ENCODE assay signal across 17 cellular contexts in the genomic region with DNA sequence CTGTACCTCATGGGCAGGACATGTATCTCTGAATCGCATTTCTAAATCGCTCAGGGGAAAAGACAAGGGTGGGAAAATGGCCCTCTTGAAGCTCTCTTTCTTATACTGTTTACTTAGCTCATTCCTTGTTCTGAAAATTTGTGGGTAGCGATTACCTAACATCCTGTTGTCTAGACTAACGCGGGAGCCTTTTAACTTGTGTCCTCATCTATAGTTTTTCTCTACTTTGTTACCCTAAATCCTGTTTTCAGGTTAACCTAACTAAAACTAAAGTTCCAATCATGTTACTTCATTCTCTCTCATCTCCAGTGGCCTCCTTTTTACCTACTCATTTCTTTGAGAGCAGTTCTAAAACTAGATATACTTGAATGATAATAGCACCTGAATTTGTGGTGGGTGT. TPM values are rescaled to one million over a fixed set of nuclear protein-coding genes. Genes with fewer than 3 reads are reported as not detected.
DNase-seq lines count a peak whose midpoint lies in the region; ATAC-seq, FAIRE-seq and TF ChIP-seq lines count a peak whose summit lies in the region.
"Had no signal": no experiment of that assay in that cellular context is flagged by ENCODE, and none has a peak within 500 bp of the region (broad histone marks: within the 10 kb centered on the region; RNA-seq: fewer than 3 reads in every experiment).

No MANE protein-coding gene starts in this region.

- ATAC-seq in stimulated activated naive CD8-positive, alpha-beta T cell treated with anti-CD3 and anti-CD28 coated beads, Interleukin-15, Interleukin-2, amounts not matched to agents 100 U/mL and 50 U/mL, for 24 hours = no peak
- no peak for ATAC-seq in body of pancreas
- ATAC-seq: gastroesophageal sphincter, Panc1 had no signal

- no peaks in the 10 kb centered on the region for H3K4me1 ChIP-seq in body of pancreas

- no peak overlapping the region for H3K27ac ChIP-seq in body of pancreas
- H3K27ac ChIP-seq: dorsolateral prefrontal cortex, gastroesophageal sphincter, KMS-11 had no signal

- TF ChIP-seq CTCF in epithelial cell of esophagus (IDR thresholded peaks at IDR 0.05; ENCODE audit: insufficient read depth, low read depth, low read length, missing control alignments) (no peak), body of pancreas (IDR thresholded peaks at IDR 0.05) (no peak)

- no peaks in the 10 kb centered on the region for H3K27me3 Mint-ChIP-seq in stimulated activated naive CD8-positive, alpha-beta T cell treated with anti-CD3 and anti-CD28 coated beads, Interleukin-15, Interleukin-2, amounts not matched to agents 100 ng/mL and 50 ng/mL, for 24 hours
- H3K27me3 Mint-ChIP-seq in T-helper 2 cell treated with Interferon-gamma antibody and Interleukin-4, amounts not matched to agents 5 μg/mL and 100 μg/mL, for 36 hours (ENCODE audit: low read depth) = no peaks in the 10 kb centered on the region
- H3K27me3 Mint-ChIP-seq: activated naive CD8-positive, alpha-beta T cell treated with anti-CD3 and anti-CD28 coated beads, Interleukin-2, amount 10 ng/mL, durations not matched to agents 7 days and 5 days had no signal

- H3K36me3 ChIP-seq in body of pancreas (replicated peaks in 1 of 2; ENCODE audit: insufficient read depth in 1 of 2, low read depth in 2 of 2) = no peaks in the 10 kb centered on the region
- H3K36me3 ChIP-seq: gastroesophageal sphincter had no signal

- DNase-seq in stimulated activated naive CD8-positive, alpha-beta T cell treated with anti-CD3 and anti-CD28 coated beads, Interleukin-15, Interleukin-2, amounts not matched to agents 100 U/mL and 50 U/mL, for 24 hours = no peak
- no peak for DNase-seq in T-helper 2 cell treated with Interferon-gamma antibody and Interleukin-4, amounts not matched to agents 5 μg/mL and 100 μg/mL, for 36 hours (ENCODE audit: low spot score)
- DNase-seq in epithelial cell of esophagus (ENCODE audit: low read depth) (peak; percentile 60), urothelium cell line (ENCODE audit: low spot score) (peak; percentile 18), DMS79 (lab: John Stamatoyannopoulos, UW) (no peak), body of pancreas (no peak), NCI-H526 (lab: John Stamatoyannopoulos, UW) (no peak)
- DNase-seq: activated CD4-positive, alpha-beta T cell treated with anti-CD3 and anti-CD28 coated beads, Interleukin-2, amount 50 U/mL, for 48 hours; activated naive CD8-positive, alpha-beta T cell treated with anti-CD3 and anti-CD28 coated beads, Interleukin-2, amount 10 ng/mL, durations not matched to agents 7 days and 5 days; dorsolateral prefrontal cortex; NCI-H2171 treated with DMSO at 0.1 percent for 48 hours; retina had no signal

- H3K36me3 Mint-ChIP-seq in stimulated activated naive CD8-positive, alpha-beta T cell treated with anti-CD3 and anti-CD28 coated beads, Interleukin-15, Interleukin-2, amounts not matched to agents 100 ng/mL and 50 ng/mL, for 24 hours (ENCODE audit: low read depth) = peaks cover 29% of the 10 kb centered on the region
- H3K36me3 Mint-ChIP-seq in T-helper 2 cell treated with Interferon-gamma antibody and Interleukin-4, amounts not matched to agents 5 μg/mL and 100 μg/mL, for 36 hours (ENCODE audit: low read depth) = peaks cover 8% of the 10 kb centered on the region

- intact Hi-C loops in body of pancreas (cut with DNase I) = no loop called here

- peak overlapping the region; percentile 19 for H3K27ac Mint-ChIP-seq in stimulated activated naive CD8-positive, alpha-beta T cell treated with anti-CD3 and anti-CD28 coated beads, Interleukin-15, Interleukin-2, amounts not matched to agents 100 ng/mL and 50 ng/mL, for 24 hours
- H3K27ac Mint-ChIP-seq in T-helper 2 cell treated with Interferon-gamma antibody and Interleukin-4, amounts not matched to agents 5 μg/mL and 100 μg/mL, for 36 hours = peak overlapping the region; percentile 13
- H3K27ac Mint-ChIP-seq: activated naive CD8-positive, alpha-beta T cell treated with anti-CD3 and anti-CD28 coated beads, Interleukin-2, amount 10 ng/mL, durations not matched to agents 7 days and 5 days had no signal

- peaks cover 36% of the 10 kb centered on the region for H3K4me1 Mint-ChIP-seq in stimulated activated naive CD8-positive, alpha-beta T cell treated with anti-CD3 and anti-CD28 coated beads, Interleukin-15, Interleukin-2, amounts not matched to agents 100 ng/mL and 50 ng/mL, for 24 hours (ENCODE audit: low read depth)
- peaks cover 31% of the 10 kb centered on the region for H3K4me1 Mint-ChIP-seq in T-helper 2 cell treated with Interferon-gamma antibody and Interleukin-4, amounts not matched to agents 5 μg/mL and 100 μg/mL, for 36 hours (ENCODE audit: low read depth)

- no peaks in the 10 kb centered on the region for H3K9me3 Mint-ChIP-seq in stimulated activated naive CD8-positive, alpha-beta T cell treated with anti-CD3 and anti-CD28 coated beads, Interleukin-15, Interleukin-2, amounts not matched to agents 100 ng/mL and 50 ng/mL, for 24 hours
- no peaks in the 10 kb centered on the region for H3K9me3 Mint-ChIP-seq in T-helper 2 cell treated with Interferon-gamma antibody and Interleukin-4, amounts not matched to agents 5 μg/mL and 100 μg/mL, for 36 hours
- H3K9me3 Mint-ChIP-seq: activated naive CD8-positive, alpha-beta T cell treated with anti-CD3 and anti-CD28 coated beads, Interleukin-2, amount 10 ng/mL, durations not matched to agents 7 days and 5 days had no signal

- no peaks in the 10 kb centered on the region for H3K9me3 ChIP-seq in body of pancreas
- H3K9me3 ChIP-seq: gastroesophageal sphincter had no signal

- H3K4me3 ChIP-seq in epithelial cell of esophagus (ENCODE audit: low read length) (no peak overlapping the region), body of pancreas (no peak overlapping the region)
- H3K4me3 ChIP-seq: dorsolateral prefrontal cortex, gastroesophageal sphincter had no signal

- no peaks in the 10 kb centered on the region for H3K27me3 ChIP-seq in body of pancreas
- H3K27me3 ChIP-seq: dorsolateral prefrontal cortex, gastroesophageal sphincter had no signal

- no peak for TF ChIP-seq POLR2A in body of pancreas (IDR thresholded peaks at IDR 0.05)

- 74 to 85% methylated on average over 5 of the region's 5 CpGs for WGBS in body of pancreas, 2 donors

- FAIRE-seq in urothelium cell line (lab: Jason Lieb, UNC) = no peak
- FAIRE-seq: GM18507 had no signal

- no peak overlapping the region for H3K4me3 Mint-ChIP-seq in stimulated activated naive CD8-positive, alpha-beta T cell treated with anti-CD3 and anti-CD28 coated beads, Interleukin-15, Interleukin-2, amounts not matched to agents 100 ng/mL and 50 ng/mL, for 24 hours
- peak overlapping the region; percentile 21 for H3K4me3 Mint-ChIP-seq in T-helper 2 cell treated with Interferon-gamma antibody and Interleukin-4, amounts not matched to agents 5 μg/mL and 100 μg/mL, for 36 hours
- H3K4me3 Mint-ChIP-seq: activated naive CD8-positive, alpha-beta T cell treated with anti-CD3 and anti-CD28 coated beads, Interleukin-2, amount 10 ng/mL, durations not matched to agents 7 days and 5 days had no signal

RNA-seq across cellular contexts. Expression of a gene that starts 45.0 kb away (rescaled TPM):
- total RNA-seq in body of pancreas = 10 to 100 TPM; 16.6 to 25.7 TPM

RNA-seq across cellular contexts. Expression of a gene that starts 50.6 kb away (rescaled TPM):
- total RNA-seq in body of pancreas = 10 to 100 TPM; 17.1 to 19.5 TPM

Comparison
In these comparisons a context has a peak if more than half of its experiments do, and no peak if none do; other contexts are left out.
1. DNase-seq: peak in epithelial cell of esophagus (single experiment) and urothelium cell line (single experiment); none in stimulated activated naive CD8-positive, alpha-beta T cell treated with anti-CD3 and anti-CD28 coated beads, Interleukin-15, Interleukin-2, amounts not matched to agents 100 U/mL and 50 U/mL, for 24 hours (single experiment), T-helper 2 cell treated with Interferon-gamma antibody and Interleukin-4, amounts not matched to agents 5 μg/mL and 100 μg/mL, for 36 hours (single experiment), DMS79 (single experiment), body of pancreas (0 of 4) and NCI-H526 (0 of 2).